ENCODE assay signal across 1 cellular context in the genomic region with DNA sequence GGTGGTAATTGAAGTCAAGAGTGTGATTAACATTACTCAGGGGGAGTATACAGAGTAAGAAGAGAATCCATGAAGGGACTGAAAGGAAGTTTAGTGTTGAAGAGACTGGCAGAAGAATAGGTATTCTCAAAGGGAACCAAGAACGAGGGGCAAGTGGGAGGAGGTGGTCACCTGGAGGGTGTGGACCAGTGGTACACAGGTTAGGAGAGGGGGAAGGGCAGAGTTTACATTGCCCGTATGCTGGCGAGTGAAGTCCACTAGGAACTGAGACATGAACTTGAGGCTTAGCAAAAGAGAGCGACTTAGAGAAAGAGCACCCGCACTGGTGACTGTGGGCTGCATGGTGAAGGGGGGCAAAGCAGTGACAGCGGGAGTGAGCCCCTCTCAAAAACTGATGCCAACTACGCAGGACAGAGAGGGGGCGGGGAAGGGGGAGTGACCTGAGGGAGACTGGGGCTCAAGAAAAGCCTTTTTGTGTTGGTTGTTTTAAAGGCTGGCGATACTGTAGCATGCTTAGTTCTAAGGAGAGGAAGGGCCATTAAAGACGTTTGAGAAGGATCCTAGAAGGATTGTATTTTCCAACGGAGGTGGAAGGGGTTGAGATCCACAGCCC.
TF ChIP-seq lines count a peak whose summit lies in the region.

No MANE protein-coding gene starts in this region.

TF ChIP-seq in WTC11, 78 proteins besides CTCF, POLR2A, EP300 and RAD21 (continued from another document):
- no peak for TF ChIP-seq MLX (CRISPR knock-in tag; IDR thresholded peaks at IDR 0.05)
- no peak for TF ChIP-seq ZNF671 (CRISPR knock-in tag; IDR thresholded peaks at IDR 0.05)
- TF ChIP-seq E2F4 (CRISPR knock-in tag; IDR thresholded peaks at IDR 0.05; ENCODE audit: borderline replicate concordance, low read depth) = no peak
- TF ChIP-seq MXD4 (CRISPR knock-in tag; IDR thresholded peaks at IDR 0.05; ENCODE audit: borderline replicate concordance) = no peak
- no peak for TF ChIP-seq GRHL2 (CRISPR knock-in tag; IDR thresholded peaks at IDR 0.05; ENCODE audit: insufficient replicate concordance, severe bottlenecking)
- TF ChIP-seq, protein P1, sequence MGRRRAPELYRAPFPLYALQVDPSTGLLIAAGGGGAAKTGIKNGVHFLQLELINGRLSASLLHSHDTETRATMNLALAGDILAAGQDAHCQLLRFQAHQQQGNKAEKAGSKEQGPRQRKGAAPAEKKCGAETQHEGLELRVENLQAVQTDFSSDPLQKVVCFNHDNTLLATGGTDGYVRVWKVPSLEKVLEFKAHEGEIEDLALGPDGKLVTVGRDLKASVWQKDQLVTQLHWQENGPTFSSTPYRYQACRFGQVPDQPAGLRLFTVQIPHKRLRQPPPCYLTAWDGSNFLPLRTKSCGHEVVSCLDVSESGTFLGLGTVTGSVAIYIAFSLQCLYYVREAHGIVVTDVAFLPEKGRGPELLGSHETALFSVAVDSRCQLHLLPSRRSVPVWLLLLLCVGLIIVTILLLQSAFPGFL (CRISPR knock-in tag; IDR thresholded peaks at IDR 0.05; ENCODE audit: borderline replicate concordance) = no peak
- no peak for TF ChIP-seq TCF7 (CRISPR knock-in tag; IDR thresholded peaks at IDR 0.05; ENCODE audit: low read depth)
- TF ChIP-seq ZNF423 (CRISPR knock-in tag; IDR thresholded peaks at IDR 0.05) = no peak
TF ChIP-seq in WTC11: peak in this region for 0.
